In the genomic region with DNA sequence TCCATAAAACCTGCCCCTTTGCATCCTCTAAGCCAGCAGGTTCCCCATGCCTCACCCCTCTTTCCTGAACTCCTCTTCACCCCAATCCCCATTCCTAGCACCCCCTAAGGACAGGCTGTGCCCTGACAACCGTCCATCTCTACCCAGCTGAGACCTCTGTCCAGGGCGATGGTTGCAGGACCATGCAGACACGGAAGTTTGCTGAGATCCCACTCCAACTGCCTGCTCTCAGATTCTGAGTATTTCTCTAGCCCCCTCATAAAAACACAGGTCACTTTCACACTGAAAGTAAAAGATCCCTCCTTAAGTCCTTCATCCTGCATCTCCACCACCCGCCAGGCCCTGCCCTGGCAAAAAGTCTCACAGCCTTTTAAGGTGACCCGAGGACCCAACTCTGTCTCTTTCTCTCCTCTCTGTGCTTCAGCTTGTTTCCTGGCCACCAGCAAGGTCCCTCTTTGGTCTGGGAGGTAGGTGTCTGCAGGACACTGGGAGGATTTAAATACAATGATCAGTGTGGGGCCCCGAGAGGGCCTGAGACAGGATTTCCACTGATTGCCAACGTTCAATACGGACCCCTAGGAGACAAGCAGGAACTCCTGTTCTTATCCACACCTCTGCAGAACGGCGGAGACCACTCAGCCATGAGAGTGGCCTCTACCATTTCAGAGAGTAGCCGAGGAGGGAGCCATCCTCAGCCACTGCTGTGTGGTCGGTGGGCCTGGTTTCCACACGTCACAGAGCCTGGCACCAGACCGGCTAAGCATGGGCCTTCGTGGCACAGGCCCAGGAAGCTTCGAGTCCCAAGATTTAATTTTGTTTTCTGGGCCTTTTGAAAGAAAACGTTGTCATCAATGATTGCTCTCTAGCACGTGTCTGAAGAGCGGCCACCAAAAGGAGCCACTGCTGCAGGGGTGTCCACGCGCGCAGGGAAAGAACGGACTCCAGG, we compare ENCODE assay signal across 11 cellular contexts. TPM values are rescaled to one million over a fixed set of nuclear protein-coding genes. Genes with fewer than 3 reads are reported as not detected.
DNase-seq lines count a peak whose midpoint lies in the region; ATAC-seq and TF ChIP-seq lines count a peak whose summit lies in the region.
"Had no signal": no experiment of that assay in that cellular context is flagged by ENCODE, and none has a peak within 500 bp of the region (broad histone marks: within the 10 kb centered on the region; RNA-seq: fewer than 3 reads in every experiment).

No MANE protein-coding gene starts in this region.

- H3K27me3 Mint-ChIP-seq in CD14-positive monocyte (ENCODE audit: low read depth in 3 of 3) (peaks cover 0 to 3% (median 0%) of the 10 kb centered on the region in 3 donors), neural progenitor cell (ENCODE audit: insufficient read depth, low read depth) (peaks cover 8% of the 10 kb centered on the region)

- no peaks in the 10 kb centered on the region for H3K36me3 ChIP-seq in IMR-90 (ENCODE audit: control insufficient read depth, insufficient read depth, low read length)
- no peaks in the 10 kb centered on the region for H3K36me3 ChIP-seq in colonic mucosa
- no peaks in the 10 kb centered on the region for H3K36me3 ChIP-seq in neural progenitor cell
- H3K36me3 ChIP-seq in MM.1S (replicated peaks; ENCODE audit: insufficient read depth, low read length) = no peaks in the 10 kb centered on the region

- TF ChIP-seq RAD21 in IMR-90 (IDR thresholded peaks at IDR 0.05; ENCODE audit: low read length) = no peak

- no peak for TF ChIP-seq POLR2A in IMR-90 (IDR thresholded peaks at IDR 0.05; ENCODE audit: low read depth, low read length)

- DNase-seq in CD14-positive monocyte (ENCODE audit: low spot score) (peak; percentile 29), IMR-90 (no peak), colonic mucosa (no peak), neural progenitor cell (ENCODE audit: low spot score) (no peak), HuH-7.5 (ENCODE audit: low spot score) (no peak), GM20000 (ENCODE audit: low spot score) (no peak), MM.1S (no peak)
- DNase-seq: hypothalamus, Karpas-422, NCI-H2107 had no signal

- dilution Hi-C loops in IMR-90 (cut with HindIII; ENCODE audit: low sequenced_read_pairs, unreplicated experiment) = no loop called here

- H3K4me2 ChIP-seq in IMR-90 (ENCODE audit: low read depth, low read length) (no peak overlapping the region), neural progenitor cell (no peak overlapping the region), MM.1S (ENCODE audit: low read depth, low read length) (no peak overlapping the region)

- peak overlapping the region in 1 of 2 experiments; percentile 50; a peak in 1 of 4 replicates for H4K8ac ChIP-seq in IMR-90 (ENCODE audit: low read depth in 2 of 2, low read length in 2 of 2)

- TF ChIP-seq CTCF in CD14-positive monocyte (IDR thresholded peaks at IDR 0.05) (no peak), IMR-90 (conservative IDR thresholded peaks at IDR 0.05; ENCODE audit: low read depth, low read length) (no peak), colonic mucosa (IDR thresholded peaks at IDR 0.05) (no peak), neural progenitor cell (IDR thresholded peaks at IDR 0.05) (no peak), GM20000 (IDR thresholded peaks at IDR 0.05; ENCODE audit: extremely low read depth, missing control alignments) (no peak), MM.1S (IDR thresholded peaks at IDR 0.05; ENCODE audit: low read length) (no peak)

- CTCF ChIA-PET in IMR-90 (lab: Yijun Ruan, JAX) = no interaction called here

- H3K4me1 Mint-ChIP-seq in CD14-positive monocyte = peaks cover 7% of the 10 kb centered on the region
- peaks cover 25% of the 10 kb centered on the region for H3K4me1 Mint-ChIP-seq in neural progenitor cell

- no peak overlapping the region for H3K18ac ChIP-seq in IMR-90 (ENCODE audit: low read depth, low read length)

- H3K79me1 ChIP-seq in IMR-90 (ENCODE audit: low read depth in 1 of 2, low read length in 2 of 2) = 0 out of 4 replicates have a peak, but pooled peaks cover 0 to 7% of the 10 kb centered on the region in 2 experiments

- H4K20me1 ChIP-seq in IMR-90 (ENCODE audit: insufficient read depth, low read length) (no peaks in the 10 kb centered on the region), neural progenitor cell (ENCODE audit: low read depth) (no peaks in the 10 kb centered on the region), MM.1S (ENCODE audit: insufficient read depth, low read length) (no peaks in the 10 kb centered on the region)

- H3K4me3 ChIP-seq in IMR-90 (ENCODE audit: insufficient read depth, low read depth, low read length) (no peak overlapping the region), colonic mucosa (no peak overlapping the region), neural progenitor cell (no peak overlapping the region), MM.1S (ENCODE audit: low read length) (no peak overlapping the region)

- peak overlapping the region; percentile 64; the same call in 1 of the 2 replicates for H2BK120ac ChIP-seq in IMR-90 (ENCODE audit: low read depth, low read length)

- no peak for ATAC-seq in IMR-90 (ENCODE audit: low read depth)

- H3K14ac ChIP-seq in IMR-90 (replicated peaks; ENCODE audit: low read depth, low read length) = peak overlapping the region; percentile 56

- no peak overlapping the region for H3K27ac ChIP-seq in IMR-90 (ENCODE audit: insufficient read depth, low read length)
- H3K27ac ChIP-seq in colonic mucosa = peak overlapping the region; percentile 76
- no peak overlapping the region for H3K27ac ChIP-seq in neural progenitor cell
- H3K27ac ChIP-seq in MM.1S (ENCODE audit: low read length) = no peak overlapping the region

- H3K9ac ChIP-seq in IMR-90 (ENCODE audit: low read depth, low read length) (no peak overlapping the region), colonic mucosa (ENCODE audit: low read depth in 2 of 2, low read length in 2 of 2) (peak overlapping the region in 1 of 2 donors; percentile 64), neural progenitor cell (no peak overlapping the region), MM.1S (ENCODE audit: low read length) (no peak overlapping the region)

- no peaks in the 10 kb centered on the region for H3K27me3 ChIP-seq in IMR-90 (ENCODE audit: control insufficient read depth, insufficient read depth, low read length)
- H3K27me3 ChIP-seq in colonic mucosa = no peaks in the 10 kb centered on the region
- H3K27me3 ChIP-seq in neural progenitor cell = no peaks in the 10 kb centered on the region
- H3K27me3 ChIP-seq in MM.1S (replicated peaks; ENCODE audit: insufficient read depth, low read length) = no peaks in the 10 kb centered on the region

- BruUV-seq in IMR-90 (replicated peaks; lab: Mats Ljungman, UMichigan) = no TSS peak

- H3F3A ChIP-seq in neural progenitor cell (ENCODE audit: low read depth) (no peaks in the 10 kb centered on the region), MM.1S (ENCODE audit: insufficient read depth, low read length) (no peaks in the 10 kb centered on the region)

- H3K9me3 ChIP-seq in IMR-90 (ENCODE audit: control insufficient read depth, insufficient read depth, low read length) = no peaks in the 10 kb centered on the region
- no peaks in the 10 kb centered on the region for H3K9me3 ChIP-seq in colonic mucosa
- H3K9me3 ChIP-seq in neural progenitor cell (ENCODE audit: low read depth) = no peaks in the 10 kb centered on the region
- no peaks in the 10 kb centered on the region for H3K9me3 ChIP-seq in MM.1S (replicated peaks; ENCODE audit: insufficient read depth, low read length)

- H2BK20ac ChIP-seq in IMR-90 (ENCODE audit: low read depth, low read length) = peak overlapping the region; percentile 18; the same call in 1 of the 2 replicates

- peak overlapping the region; percentile 87 for H2AK5ac ChIP-seq in IMR-90 (ENCODE audit: low read depth, low read length)

- H3K27ac Mint-ChIP-seq in CD14-positive monocyte (peak overlapping the region in 1 of 7 donors; percentile 20), neural progenitor cell (peak overlapping the region; percentile 92)

- intact Hi-C loops in CD14-positive monocyte (cut with micrococcal nuclease) = no loop called here
- intact Hi-C loops in IMR-90 (cut with micrococcal nuclease) = no loop called here
- intact Hi-C loops in colonic mucosa (cut with DNase I) = no loop called here

- H4K5ac ChIP-seq in IMR-90 (ENCODE audit: low read depth, low read length) = no peak overlapping the region

- no peak overlapping the region for H4K91ac ChIP-seq in IMR-90 (ENCODE audit: insufficient read depth, low read depth, low read length)

- H3K9me3 Mint-ChIP-seq in CD14-positive monocyte (no peaks in the 10 kb centered on the region), neural progenitor cell (no peaks in the 10 kb centered on the region)

- H3K9me1 ChIP-seq in IMR-90 (ENCODE audit: insufficient read depth, low read length) = peaks cover 14% of the 10 kb centered on the region

- no peaks in the 10 kb centered on the region for H3K9me2 ChIP-seq in MM.1S (replicated peaks; ENCODE audit: insufficient read depth, low read length)

- H2AFZ ChIP-seq in IMR-90 (replicated peaks; ENCODE audit: low read length, poor library complexity) = peak overlapping the region; percentile 55
- peak overlapping the region; percentile 20 for H2AFZ ChIP-seq in neural progenitor cell (replicated peaks)
- no peak overlapping the region for H2AFZ ChIP-seq in MM.1S (ENCODE audit: low read length)

- in situ Hi-C loops in IMR-90 (cut with MboI; ENCODE audit: low sequenced_read_pairs) = no loop called here

- H2BK5ac ChIP-seq in IMR-90 (ENCODE audit: low read depth, low read length, poor library complexity, severe bottlenecking) = no peak overlapping the region

- 65% methylated on average over 9 of the region's 23 CpGs; no CpG with 5 or more reads in 1 of the 2 experiments for WGBS in IMR-90 (ENCODE audit: extremely low coverage in 2 of 2, insufficient read length in 1 of 2), 2 experiments

- H3K23ac ChIP-seq in IMR-90 (ENCODE audit: low read depth, low read length) = 0 out of 2 replicates have a peak overlapping the region, but pooled peaks have one; percentile 25

- H3K4me3 Mint-ChIP-seq in CD14-positive monocyte = peak overlapping the region in 1 of 2 donors; percentile 57
- peak overlapping the region; percentile 13 for H3K4me3 Mint-ChIP-seq in neural progenitor cell

- H2BK15ac ChIP-seq in IMR-90 (ENCODE audit: low read depth, low read length) = peak overlapping the region; percentile 37; the same call in 1 of the 3 replicates

- no peaks in the 10 kb centered on the region for H3K36me3 Mint-ChIP-seq in CD14-positive monocyte
- no peaks in the 10 kb centered on the region for H3K36me3 Mint-ChIP-seq in neural progenitor cell

- H3K79me2 ChIP-seq in neural progenitor cell (ENCODE audit: low read depth) (no peaks in the 10 kb centered on the region), MM.1S (ENCODE audit: low read length) (no peaks in the 10 kb centered on the region)

- H3K4ac ChIP-seq in IMR-90 (ENCODE audit: low read depth, low read length) = peak overlapping the region; percentile 64

- H2AK9ac ChIP-seq in IMR-90 (replicated peaks; ENCODE audit: low read depth, low read length, poor library complexity) = peak overlapping the region; percentile 33

- POLR2A ChIA-PET in IMR-90 (lab: Charles Lee; ENCODE audit: unreplicated experiment) = no interaction called here

- no peak overlapping the region for H3K56ac ChIP-seq in IMR-90 (ENCODE audit: extremely low read depth, insufficient read depth, low read length)

- H3K4me1 ChIP-seq in IMR-90 (ENCODE audit: control insufficient read depth, insufficient read depth, low read length) = peaks cover 27% of the 10 kb centered on the region
- H3K4me1 ChIP-seq in colonic mucosa = peaks cover 15% of the 10 kb centered on the region
- peaks cover 6% of the 10 kb centered on the region for H3K4me1 ChIP-seq in neural progenitor cell
- peaks cover 12% of the 10 kb centered on the region for H3K4me1 ChIP-seq in MM.1S (ENCODE audit: low read length)

RNA-seq across cellular contexts. Expression of a gene that starts 27.9 kb away (rescaled TPM):
- polyA plus RNA-seq in CD14-positive monocyte (not detected), IMR-90 (2012; rRNA removed) (not detected in 2 replicates)
- total RNA-seq in IMR-90 (2012; rRNA removed) (not detected in 2 replicates), colonic mucosa (under 1 TPM; 0.11 to 0.40 TPM), neural progenitor cell (ENCODE audit: low replicate concordance) (not detected in 2 replicates)
- polyA plus RNA-seq in IMR-90 (2012; cell fraction: cytosol; rRNA removed) = not detected in 2 replicates
- polyA plus RNA-seq in IMR-90 (2012; cell fraction: nucleus; rRNA removed; ENCODE audit: low replicate concordance) = not detected in 2 replicates
- total RNA-seq: lung microvascular endothelial cell had no signal

RNA-seq across cellular contexts. Expression of a gene that starts 53.3 kb away (rescaled TPM):
- not detected for polyA plus RNA-seq in CD14-positive monocyte
- not detected in 2 replicates for total RNA-seq in IMR-90 (2012; rRNA removed)
- polyA plus RNA-seq in IMR-90 (2012; rRNA removed) = not detected in 2 replicates
- polyA plus RNA-seq in IMR-90 (2012; cell fraction: cytosol; rRNA removed) = not detected in 2 replicates
- polyA plus RNA-seq in IMR-90 (2012; cell fraction: nucleus; rRNA removed; ENCODE audit: low replicate concordance) = not detected in 2 replicates
- total RNA-seq in colonic mucosa = not detected
- not detected in 2 replicates for total RNA-seq in neural progenitor cell (ENCODE audit: low replicate concordance)
- total RNA-seq: lung microvascular endothelial cell had no signal
